ENCODE assay signal across 8 cellular contexts in the genomic region with DNA sequence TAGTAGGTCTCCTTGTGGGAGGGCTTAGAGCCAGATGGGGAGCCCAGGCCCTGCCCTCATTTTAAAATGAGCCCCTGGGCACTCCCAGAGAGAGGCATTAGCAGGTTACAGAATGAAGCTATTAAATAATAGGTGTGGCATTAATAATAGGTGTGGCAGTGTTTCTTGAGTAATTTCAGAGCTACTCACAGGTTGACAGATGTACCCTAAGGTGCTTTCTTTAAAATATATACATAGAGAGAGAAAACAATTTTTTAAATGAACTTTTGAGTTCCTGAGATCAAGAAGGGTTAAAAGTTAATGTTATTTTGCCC. TPM values are rescaled to one million over a fixed set of nuclear protein-coding genes. Genes with fewer than 3 reads are reported as not detected.
DNase-seq lines count a peak whose midpoint lies in the region; ATAC-seq and TF ChIP-seq lines count a peak whose summit lies in the region.

No MANE protein-coding gene starts in this region.

- DNase-seq in CD4-positive, alpha-beta memory T cell = no peak
- DNase-seq in colonic mucosa (no peak), nephron progenitor cell (no peak), D341Med (ENCODE audit: low spot score) (no peak), SHP77 treated with DMSO at 0.1 percent for 48 hours (lab: John Stamatoyannopoulos, UW) (no peak), AG08396 (ENCODE audit: low spot score) (no peak)

- H3K27me3 ChIP-seq in CD4-positive, alpha-beta memory T cell (ENCODE audit: insufficient read depth, low read length) = no peaks in the 10 kb centered on the region
- H3K27me3 ChIP-seq in HUES48 (ENCODE audit: control insufficient read depth, insufficient read depth, low read length) (no peaks in the 10 kb centered on the region), colonic mucosa (no peaks in the 10 kb centered on the region)

- no peaks in the 10 kb centered on the region for H3K9me3 Mint-ChIP-seq in CD4-positive, alpha-beta memory T cell
- no peaks in the 10 kb centered on the region for H3K9me3 Mint-ChIP-seq in nephron progenitor cell

- H3K4me1 Mint-ChIP-seq in CD4-positive, alpha-beta memory T cell = peaks cover 27 to 45% (median 29%) of the 10 kb centered on the region in 4 donors
- peaks cover 9% of the 10 kb centered on the region for H3K4me1 Mint-ChIP-seq in nephron progenitor cell

- no peak for TF ChIP-seq CTCF in colonic mucosa (IDR thresholded peaks at IDR 0.05)
- no peak for TF ChIP-seq CTCF in nephron progenitor cell (IDR thresholded peaks at IDR 0.05)

- peak overlapping the region; percentile 90 to 97 (median 95) for H3K27ac Mint-ChIP-seq in CD4-positive, alpha-beta memory T cell
- H3K27ac Mint-ChIP-seq in nephron progenitor cell = no peak overlapping the region

- no peak for ATAC-seq in HG03025 (IDR thresholded peaks at IDR 0.05; ENCODE audit: low FRiP score, unreplicated experiment)

- intact Hi-C loops in CD4-positive, alpha-beta memory T cell (cut with micrococcal nuclease) = loop anchor here (1.0 to 10.0 kb wide), 7 partner anchors 49 to 778 kb away; partner anchors contain the start of gene ELAPOR1
- intact Hi-C loops in colonic mucosa (cut with DNase I) = loop anchor here (5.0 kb wide), 1 partner anchor 49 kb away; no protein-coding TSS in a partner anchor

- no peaks in the 10 kb centered on the region for H3K27me3 Mint-ChIP-seq in CD4-positive, alpha-beta memory T cell
- H3K27me3 Mint-ChIP-seq in nephron progenitor cell (ENCODE audit: low read depth, poor library complexity) = peaks cover 3% of the 10 kb centered on the region

- peak overlapping the region; percentile 65 for H3K27ac ChIP-seq in CD4-positive, alpha-beta memory T cell (ENCODE audit: low read depth, low read length)
- H3K27ac ChIP-seq in HUES48 (ENCODE audit: low read depth, low read length) (no peak overlapping the region), colonic mucosa (peak overlapping the region; percentile 77)

- H3K4me3 Mint-ChIP-seq in CD4-positive, alpha-beta memory T cell = peak overlapping the region; percentile 91 to 98 (median 96)
- peak overlapping the region; percentile 97 for H3K4me3 Mint-ChIP-seq in nephron progenitor cell

- peaks cover 0 to 4% of the 10 kb centered on the region in 2 donors for H3K36me3 Mint-ChIP-seq in CD4-positive, alpha-beta memory T cell
- no peaks in the 10 kb centered on the region for H3K36me3 Mint-ChIP-seq in nephron progenitor cell (ENCODE audit: low read depth)

- peak overlapping the region; percentile 15 to 59 for H3K4me3 ChIP-seq in CD4-positive, alpha-beta memory T cell (ENCODE audit: low read length in 2 of 2)
- H3K4me3 ChIP-seq in HUES48 (ENCODE audit: low read depth, low read length) (peak overlapping the region; percentile 86), colonic mucosa (peak overlapping the region; percentile 69)

- POLR2A ChIA-PET in CD4-positive, alpha-beta memory T cell (lab: Charles Lee; ENCODE audit: partially characterized antibody) = interaction anchor here (0.9 to 7.0 kb wide), 17 partner anchors 8 to 363 kb away, joined by 3 to 162 read pairs (median 5); partner anchors contain the start of genes HENMT1, PRPF38B and SLC25A24

- peaks cover 50% of the 10 kb centered on the region for H3K4me1 ChIP-seq in CD4-positive, alpha-beta memory T cell (ENCODE audit: insufficient read depth, low read length)
- H3K4me1 ChIP-seq in HUES48 (ENCODE audit: control insufficient read depth, insufficient read depth, low read length) = peaks cover 40% of the 10 kb centered on the region
- no peaks in the 10 kb centered on the region for H3K4me1 ChIP-seq in colonic mucosa

- no peaks in the 10 kb centered on the region for H3K9me3 ChIP-seq in CD4-positive, alpha-beta memory T cell (ENCODE audit: control insufficient read depth in 1 of 2, low read length in 2 of 2)
- H3K9me3 ChIP-seq in HUES48 (ENCODE audit: control insufficient read depth, insufficient read depth, low read length) (no peaks in the 10 kb centered on the region), colonic mucosa (no peaks in the 10 kb centered on the region)

- H3K36me3 ChIP-seq in CD4-positive, alpha-beta memory T cell (ENCODE audit: insufficient read depth, low read length) = no peaks in the 10 kb centered on the region
- H3K36me3 ChIP-seq in HUES48 (ENCODE audit: control insufficient read depth, insufficient read depth, low read length) = no peaks in the 10 kb centered on the region
- no peaks in the 10 kb centered on the region for H3K36me3 ChIP-seq in colonic mucosa

- CTCF ChIA-PET in CD4-positive, alpha-beta memory T cell (lab: Charles Lee; ENCODE audit: partially characterized antibody) = interaction anchor here (0.6 to 9.2 kb wide), 33 partner anchors 9 to 436 kb away, joined by 3 to 225 read pairs (median 4); partner anchors contain the start of genes HENMT1 and PRPF38B

- H3K9ac ChIP-seq in HUES48 (ENCODE audit: low read depth, low read length) (no peak overlapping the region), colonic mucosa (ENCODE audit: low read depth in 2 of 2, low read length in 2 of 2) (peak overlapping the region; percentile 72 to 89)

RNA-seq across cellular contexts. Expression of gene EEIG2, which starts 1.2 kb away (rescaled TPM):
- total RNA-seq in CD4-positive, alpha-beta memory T cell = 10 to 100 TPM in 1 of 2 experiments, 1 to 10 TPM in 1; 9.2 to 10.7 TPM
- polyA plus RNA-seq in CD4-positive, alpha-beta memory T cell = 1 to 10 TPM in 1 of 2 donors, under 1 TPM in 1; 0.33 to 1.3 TPM
- total RNA-seq in colonic mucosa = 10 to 100 TPM; 32.8 to 42.8 TPM
